ENCODE assay signal across 8 cellular contexts in genomic region chr18:21897811-21898210, GRCh38.
DNase-seq lines count a peak whose midpoint lies in the region; ATAC-seq and TF ChIP-seq lines count a peak whose summit lies in the region.

No MANE protein-coding gene starts in this region.

- no peaks in the 10 kb centered on the region for H3K9me3 Mint-ChIP-seq in activated CD4-positive, alpha-beta T cell treated with anti-CD3 and anti-CD28 coated beads, Interleukin-2, amount 10 ng/mL, durations not matched to agents 24 days and 14 days
- no peaks in the 10 kb centered on the region for H3K9me3 Mint-ChIP-seq in WTC11

- no peaks in the 10 kb centered on the region for H3K9me2 ChIP-seq in Karpas-422 (replicated peaks; ENCODE audit: insufficient read depth, low read length)

- TF ChIP-seq EP300 in sigmoid colon (IDR thresholded peaks at IDR 0.05) = no peak

- peak overlapping the region; percentile 51; the same call in 1 of the 2 replicates for H2AFZ ChIP-seq in Karpas-422 (ENCODE audit: low read length)

- H3K36me3 ChIP-seq in Karpas-422 (ENCODE audit: insufficient read depth, low read length) (no peaks in the 10 kb centered on the region), sigmoid colon (no peaks in the 10 kb centered on the region)

- peak; percentile 75 for DNase-seq in activated CD4-positive, alpha-beta T cell treated with anti-CD3 and anti-CD28 coated beads, Interleukin-2, amount 10 ng/mL, durations not matched to agents 24 days and 14 days
- no peak for DNase-seq in activated CD4-positive, alpha-beta T cell treated with anti-CD3 and anti-CD28 coated beads, Interleukin-2, amount 50 U/mL, for 4 hours
- DNase-seq in Karpas-422 (peak; percentile 80), WTC11 (ENCODE audit: low spot score) (peak; percentile 72), left cardiac atrium (peak; percentile 28), sigmoid colon (no peak), GM19240 (ENCODE audit: insufficient read length, low spot score) (no peak)

- H3K9me3 ChIP-seq in Karpas-422 (ENCODE audit: low read length) = no peaks in the 10 kb centered on the region
- H3K9me3 ChIP-seq in sigmoid colon = no peaks in the 10 kb centered on the region

- no peak for TF ChIP-seq POLR2A in sigmoid colon (IDR thresholded peaks at IDR 0.05)

- H3K4me3 ChIP-seq in Karpas-422 (ENCODE audit: low read length) (no peak overlapping the region), sigmoid colon (no peak overlapping the region)

- H3K27ac ChIP-seq in Karpas-422 (ENCODE audit: low read length) (no peak overlapping the region), sigmoid colon (no peak overlapping the region)

- no peaks in the 10 kb centered on the region for H4K20me1 ChIP-seq in Karpas-422 (ENCODE audit: insufficient read depth, low read depth, low read length)

- H3K9ac ChIP-seq in Karpas-422 (ENCODE audit: low read length) = no peak overlapping the region

- H3K79me2 ChIP-seq in Karpas-422 (ENCODE audit: low read length) = no peaks in the 10 kb centered on the region

- peak; percentile 43 for TF ChIP-seq CTCF in WTC11 (IDR thresholded peaks at IDR 0.05)
- TF ChIP-seq CTCF in sigmoid colon (IDR thresholded peaks at IDR 0.05) = peak; percentile 8 to 60 (median 51)

- H3K4me1 Mint-ChIP-seq in activated CD4-positive, alpha-beta T cell treated with anti-CD3 and anti-CD28 coated beads, Interleukin-2, amount 10 ng/mL, durations not matched to agents 24 days and 14 days = peaks cover 5% of the 10 kb centered on the region
- H3K4me1 Mint-ChIP-seq in WTC11 = peaks cover 6% of the 10 kb centered on the region

- POLR2A ChIA-PET in WTC11 (lab: Charles Lee) = no interaction called here

- H3K27me3 ChIP-seq in Karpas-422 (ENCODE audit: low read length) (no peaks in the 10 kb centered on the region), sigmoid colon (no peaks in the 10 kb centered on the region)

- H3K27ac Mint-ChIP-seq in activated CD4-positive, alpha-beta T cell treated with anti-CD3 and anti-CD28 coated beads, Interleukin-2, amount 10 ng/mL, durations not matched to agents 24 days and 14 days = no peak overlapping the region
- no peak overlapping the region for H3K27ac Mint-ChIP-seq in WTC11

- H3K4me1 ChIP-seq in Karpas-422 (ENCODE audit: low read length) (no peaks in the 10 kb centered on the region), sigmoid colon (peaks cover 0 to 13% (median 9%) of the 10 kb centered on the region in 4 donors)

- H3K27me3 Mint-ChIP-seq in activated CD4-positive, alpha-beta T cell treated with anti-CD3 and anti-CD28 coated beads, Interleukin-2, amount 10 ng/mL, durations not matched to agents 24 days and 14 days = peaks cover 2% of the 10 kb centered on the region
- H3K27me3 Mint-ChIP-seq in WTC11 (ENCODE audit: low read depth) = peaks cover 20% of the 10 kb centered on the region

- CTCF ChIA-PET in WTC11 (lab: Charles Lee) = interaction anchor here (0.7 kb wide), 1 partner anchor 24 kb away, joined by 3 read pairs; no protein-coding TSS in a partner anchor

- H3K4me2 ChIP-seq in Karpas-422 (ENCODE audit: low read depth, low read length, poor library complexity, severe bottlenecking) = no peak overlapping the region

- H3K36me3 Mint-ChIP-seq in activated CD4-positive, alpha-beta T cell treated with anti-CD3 and anti-CD28 coated beads, Interleukin-2, amount 10 ng/mL, durations not matched to agents 24 days and 14 days (ENCODE audit: low read depth) = no peaks in the 10 kb centered on the region
- no peaks in the 10 kb centered on the region for H3K36me3 Mint-ChIP-seq in WTC11

- WGBS in sigmoid colon, 2 donors = 8 to 10% methylated on average over 4 of the region's 4 CpGs

- intact Hi-C loops in activated CD4-positive, alpha-beta T cell treated with anti-CD3 and anti-CD28 coated beads, Interleukin-2, amount 10 ng/mL, durations not matched to agents 24 days and 14 days (cut with micrococcal nuclease) = loop anchor here (1.0 kb wide), 1 partner anchor 58 kb away; no protein-coding TSS in a partner anchor
- intact Hi-C loops in left cardiac atrium (cut with DNase I) (loop anchor here in 1 of 2 donors (5.0 to 10.0 kb wide), 2 partner anchors 877 to 899 kb away; no protein-coding TSS in a partner anchor), sigmoid colon (cut with DNase I) (loop anchor here (5.0 kb wide), 1 partner anchor 59 kb away; no protein-coding TSS in a partner anchor)

- no peak overlapping the region for H3K4me3 Mint-ChIP-seq in activated CD4-positive, alpha-beta T cell treated with anti-CD3 and anti-CD28 coated beads, Interleukin-2, amount 10 ng/mL, durations not matched to agents 24 days and 14 days
- no peak overlapping the region for H3K4me3 Mint-ChIP-seq in WTC11

- peak; percentile 73 for ATAC-seq in GM21381 (IDR thresholded peaks at IDR 0.05; ENCODE audit: unreplicated experiment)
- peak; percentile 92 for ATAC-seq in WTC11
- peak; percentile 68 to 84 for ATAC-seq in left cardiac atrium

TF ChIP-seq in WTC11, 78 proteins besides CTCF, POLR2A, EP300 and RAD21:
- TF ChIP-seq, protein P1, sequence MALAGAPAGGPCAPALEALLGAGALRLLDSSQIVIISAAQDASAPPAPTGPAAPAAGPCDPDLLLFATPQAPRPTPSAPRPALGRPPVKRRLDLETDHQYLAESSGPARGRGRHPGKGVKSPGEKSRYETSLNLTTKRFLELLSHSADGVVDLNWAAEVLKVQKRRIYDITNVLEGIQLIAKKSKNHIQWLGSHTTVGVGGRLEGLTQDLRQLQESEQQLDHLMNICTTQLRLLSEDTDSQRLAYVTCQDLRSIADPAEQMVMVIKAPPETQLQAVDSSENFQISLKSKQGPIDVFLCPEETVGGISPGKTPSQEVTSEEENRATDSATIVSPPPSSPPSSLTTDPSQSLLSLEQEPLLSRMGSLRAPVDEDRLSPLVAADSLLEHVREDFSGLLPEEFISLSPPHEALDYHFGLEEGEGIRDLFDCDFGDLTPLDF (CRISPR knock-in tag; IDR thresholded peaks at IDR 0.05) = no peak
- 0 out of 2 replicates have a peak, but pooled peaks have one; percentile 9 for TF ChIP-seq GTF2I (CRISPR knock-in tag; conservative IDR thresholded peaks at IDR 0.05)

Comparison
In these comparisons a context has a peak if more than half of its experiments do, and no peak if none do; other contexts are left out.
1. DNase-seq: peak in activated CD4-positive, alpha-beta T cell treated with anti-CD3 and anti-CD28 coated beads, Interleukin-2, amount 10 ng/mL, durations not matched to agents 24 days and 14 days (single experiment), Karpas-422 (single experiment), WTC11 (single experiment) and left cardiac atrium (single experiment); none in activated CD4-positive, alpha-beta T cell treated with anti-CD3 and anti-CD28 coated beads, Interleukin-2, amount 50 U/mL, for 4 hours (0 of 2), sigmoid colon (single experiment) and GM19240 (single experiment).
2. Peak in every context shown above with its lines, with median percentiles within 50 percentile points of each other: ATAC-seq.